ENCODE assay signal across 15 cellular contexts in genomic region chr15:78364233-78364632, GRCh38. TPM values are rescaled to one million over a fixed set of nuclear protein-coding genes. Genes with fewer than 3 reads are reported as not detected.
DNase-seq lines count a peak whose midpoint lies in the region; TF ChIP-seq lines count a peak whose summit lies in the region.
"Had no signal": no experiment of that assay in that cellular context is flagged by ENCODE, and none has a peak within 500 bp of the region (broad histone marks: within the 10 kb centered on the region; RNA-seq: fewer than 3 reads in every experiment).

No MANE protein-coding gene starts in this region.

- DNase-seq in GM04503 (ENCODE audit: low read depth): peak; percentile 9
- DNase-seq in NCI-H524 treated with DMSO at 0.1 percent for 48 hours (lab: John Stamatoyannopoulos, UW): peak; percentile 47
- DNase-seq in fibroblast of the aortic adventitia (ENCODE audit: low read depth): peak; percentile 19
- DNase-seq in osteocyte (ENCODE audit: extremely low spot score, unreplicated experiment): no peak
- no peak for DNase-seq in MCF 10A (ENCODE audit: unreplicated experiment)
- no peak for DNase-seq in mucosa of gallbladder (ENCODE audit: low spot score)
- DNase-seq in T-helper 2 cell treated with Interferon-gamma antibody and Interleukin-4, amounts not matched to agents 5 μg/mL and 100 μg/mL, for 36 hours (ENCODE audit: low spot score): no peak
- no peak for DNase-seq in activated naive CD4-positive, alpha-beta T cell treated with anti-CD3 and anti-CD28 coated beads for 36 hours
- DNase-seq: activated CD4-positive, alpha-beta T cell treated with anti-CD3 and anti-CD28 coated beads, Interleukin-2, amount 50 U/mL, for 4 hours; EL; NCI-H526; Right ventricle myocardium superior; transverse colon had no signal

- H3K9me3 Mint-ChIP-seq in osteocyte (ENCODE audit: unreplicated experiment) (no peaks in the 10 kb centered on the region), MCF 10A (ENCODE audit: unreplicated experiment) (no peaks in the 10 kb centered on the region)
- no peaks in the 10 kb centered on the region for H3K9me3 Mint-ChIP-seq in T-helper 2 cell treated with Interferon-gamma antibody and Interleukin-4, amounts not matched to agents 5 μg/mL and 100 μg/mL, for 36 hours
- no peaks in the 10 kb centered on the region for H3K9me3 Mint-ChIP-seq in activated naive CD4-positive, alpha-beta T cell treated with anti-CD3 and anti-CD28 coated beads for 36 hours

- CTCF ChIA-PET in MCF 10A (lab: Yijun Ruan, JAX): no interaction called here
- CTCF ChIA-PET in activated naive CD4-positive, alpha-beta T cell treated with anti-CD3 and anti-CD28 coated beads for 36 hours (lab: Charles Lee): interaction anchor here (1.1 kb wide), 1 partner anchor 35 kb away, joined by 3 read pairs; no protein-coding TSS in a partner anchor

- intact Hi-C loops in MCF 10A (cut with micrococcal nuclease): no loop called here
- intact Hi-C loops in activated naive CD4-positive, alpha-beta T cell treated with anti-CD3 and anti-CD28 coated beads for 36 hours (cut with micrococcal nuclease): no loop called here

- H3K4me3 Mint-ChIP-seq in osteocyte (ENCODE audit: unreplicated experiment) (no peak overlapping the region), MCF 10A (ENCODE audit: unreplicated experiment) (no peak overlapping the region)
- no peak overlapping the region for H3K4me3 Mint-ChIP-seq in T-helper 2 cell treated with Interferon-gamma antibody and Interleukin-4, amounts not matched to agents 5 μg/mL and 100 μg/mL, for 36 hours
- H3K4me3 Mint-ChIP-seq in activated naive CD4-positive, alpha-beta T cell treated with anti-CD3 and anti-CD28 coated beads for 36 hours: no peak overlapping the region

- POLR2A ChIA-PET in MCF 10A (lab: Yijun Ruan, JAX): interaction anchor here (0.6 kb wide), 1 partner anchor 419 kb away, joined by 3 read pairs; no protein-coding TSS in a partner anchor

- no peak overlapping the region for H3K4me3 ChIP-seq in fibroblast of the aortic adventitia (ENCODE audit: low read depth, low read length)
- H3K4me3 ChIP-seq: BLaER1 treated with 17β-estradiol and CSF1 and Interleukin-3, amounts not matched to agents 10 nM and 100 nM; transverse colon had no signal

- TF ChIP-seq CTCF in fibroblast of the aortic adventitia (IDR thresholded peaks at IDR 0.05; ENCODE audit: insufficient read depth, low read length): no peak
- TF ChIP-seq CTCF in osteocyte (IDR thresholded peaks at IDR 0.05): no peak
- TF ChIP-seq CTCF in MCF 10A (IDR thresholded peaks at IDR 0.05; ENCODE audit: unreplicated experiment): no peak

- H3K36me3 Mint-ChIP-seq in osteocyte (ENCODE audit: unreplicated experiment): no peaks in the 10 kb centered on the region
- H3K36me3 Mint-ChIP-seq in MCF 10A (ENCODE audit: insufficient read depth, unreplicated experiment): no peaks in the 10 kb centered on the region
- no peaks in the 10 kb centered on the region for H3K36me3 Mint-ChIP-seq in T-helper 2 cell treated with Interferon-gamma antibody and Interleukin-4, amounts not matched to agents 5 μg/mL and 100 μg/mL, for 36 hours (ENCODE audit: low read depth)
- H3K36me3 Mint-ChIP-seq in activated naive CD4-positive, alpha-beta T cell treated with anti-CD3 and anti-CD28 coated beads for 36 hours (ENCODE audit: low read depth): no peaks in the 10 kb centered on the region

- H3K4me1 Mint-ChIP-seq in osteocyte (ENCODE audit: unreplicated experiment) (peaks cover 36% of the 10 kb centered on the region), MCF 10A (ENCODE audit: insufficient read depth, unreplicated experiment) (no peaks in the 10 kb centered on the region)
- peaks cover 5% of the 10 kb centered on the region for H3K4me1 Mint-ChIP-seq in T-helper 2 cell treated with Interferon-gamma antibody and Interleukin-4, amounts not matched to agents 5 μg/mL and 100 μg/mL, for 36 hours (ENCODE audit: low read depth)
- H3K4me1 Mint-ChIP-seq in activated naive CD4-positive, alpha-beta T cell treated with anti-CD3 and anti-CD28 coated beads for 36 hours (ENCODE audit: low read depth): no peaks in the 10 kb centered on the region

- peak overlapping the region; percentile 29 for H3K27ac Mint-ChIP-seq in osteocyte (ENCODE audit: unreplicated experiment)
- no peak overlapping the region for H3K27ac Mint-ChIP-seq in MCF 10A (ENCODE audit: low read depth, unreplicated experiment)
- H3K27ac Mint-ChIP-seq in T-helper 2 cell treated with Interferon-gamma antibody and Interleukin-4, amounts not matched to agents 5 μg/mL and 100 μg/mL, for 36 hours: no peak overlapping the region
- H3K27ac Mint-ChIP-seq in activated naive CD4-positive, alpha-beta T cell treated with anti-CD3 and anti-CD28 coated beads for 36 hours: no peak overlapping the region

- peaks cover 3% of the 10 kb centered on the region for H3K27me3 Mint-ChIP-seq in osteocyte (ENCODE audit: unreplicated experiment)
- H3K27me3 Mint-ChIP-seq in MCF 10A (ENCODE audit: insufficient read depth, unreplicated experiment): no peaks in the 10 kb centered on the region
- H3K27me3 Mint-ChIP-seq in T-helper 2 cell treated with Interferon-gamma antibody and Interleukin-4, amounts not matched to agents 5 μg/mL and 100 μg/mL, for 36 hours (ENCODE audit: low read depth): peaks cover 13% of the 10 kb centered on the region
- peaks cover 3% of the 10 kb centered on the region for H3K27me3 Mint-ChIP-seq in activated naive CD4-positive, alpha-beta T cell treated with anti-CD3 and anti-CD28 coated beads for 36 hours (ENCODE audit: low read depth)

- BruUV-seq in MCF 10A (replicated peaks; lab: Mats Ljungman, UMichigan): no TSS peak

RNA-seq across cellular contexts. Expression of gene CRABP1, which starts 24.1 kb away (rescaled TPM):
- total RNA-seq in fibroblast of the aortic adventitia (ENCODE audit: low replicate concordance) (not detected in 2 replicates), osteocyte (3.6 and 5.2 TPM in 2 replicates), MCF 10A (2022) (not detected in 2 replicates), mucosa of gallbladder (1.4 TPM)
- total RNA-seq in activated naive CD4-positive, alpha-beta T cell treated with anti-CD3 and anti-CD28 coated beads for 36 hours: under 1 TPM; 0.38 to 0.52 TPM
- total RNA-seq: pulmonary artery endothelial cell, Right ventricle myocardium superior had no signal

Comparison
In these comparisons a context has a peak if more than half of its experiments do, and no peak if none do; other contexts are left out.
1. DNase-seq: peak in GM04503 (single experiment), NCI-H524 treated with DMSO at 0.1 percent for 48 hours (single experiment) and fibroblast of the aortic adventitia (single experiment); none in osteocyte (single experiment), MCF 10A (single experiment), mucosa of gallbladder (single experiment), T-helper 2 cell treated with Interferon-gamma antibody and Interleukin-4, amounts not matched to agents 5 μg/mL and 100 μg/mL, for 36 hours (single experiment) and activated naive CD4-positive, alpha-beta T cell treated with anti-CD3 and anti-CD28 coated beads for 36 hours (single experiment).